ENCODE assay signal across 8 cellular contexts in the genomic region with DNA sequence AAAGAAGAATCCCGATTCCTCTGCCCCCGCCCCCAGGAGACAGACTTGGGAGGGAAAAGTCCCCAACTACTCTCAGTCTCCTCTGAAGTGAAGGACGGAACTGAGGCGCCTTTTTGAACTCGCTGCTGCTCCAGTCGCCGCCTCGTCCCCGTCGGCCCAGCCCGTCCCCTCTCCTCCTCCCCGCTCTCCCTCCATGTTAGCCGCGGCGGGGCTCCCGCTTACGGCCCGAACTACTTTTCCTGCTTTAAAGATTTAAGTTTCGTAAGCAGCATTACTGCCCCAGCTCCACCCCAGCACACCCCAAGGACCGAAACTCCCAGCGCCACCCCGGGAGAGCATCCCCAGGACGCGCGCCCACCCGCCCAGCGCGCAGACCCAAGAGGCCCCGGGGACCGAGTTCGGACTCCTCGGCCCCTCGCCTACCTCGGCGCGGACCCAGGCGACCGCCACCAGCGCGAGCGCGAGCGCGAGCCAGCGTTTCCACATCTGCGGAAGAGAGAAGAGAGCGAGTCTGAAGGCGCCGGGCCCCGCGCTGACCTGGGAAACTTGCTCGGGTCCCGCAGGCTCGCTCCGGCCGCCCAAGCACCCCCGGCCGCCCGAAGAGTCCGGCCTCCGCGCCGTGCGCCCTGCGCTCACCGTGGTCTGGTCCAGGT. TPM values are rescaled to one million over a fixed set of nuclear protein-coding genes. Genes with fewer than 3 reads are reported as not detected.
A peak's percentile ranks its signal among the peaks of the same experiment; 100 is the strongest.
DNase-seq lines count a peak whose midpoint lies in the region; ATAC-seq and TF ChIP-seq lines count a peak whose summit lies in the region.

No MANE protein-coding gene starts in this region.

- H3K9me3 Mint-ChIP-seq in activated CD4-positive, alpha-beta T cell treated with anti-CD3 and anti-CD28 coated beads for 36 hours (ENCODE audit: low read depth), result no peaks in the 10 kb centered on the region
- H3K9me3 Mint-ChIP-seq in stimulated activated memory B cell treated with anti-CD40 and anti-IgM and Interleukin-4, amounts not matched to agents 10 μg/mL and 1 μg/mL and 100 μg/mL, for 72 hours, result peaks cover 3% of the 10 kb centered on the region

- H3K27ac Mint-ChIP-seq in activated CD4-positive, alpha-beta T cell treated with anti-CD3 and anti-CD28 coated beads for 36 hours, result no peak overlapping the region
- no peak overlapping the region for H3K27ac Mint-ChIP-seq in stimulated activated memory B cell treated with anti-CD40 and anti-IgM and Interleukin-4, amounts not matched to agents 10 μg/mL and 1 μg/mL and 100 μg/mL, for 72 hours

- peaks cover 44% of the 10 kb centered on the region for H3K27me3 Mint-ChIP-seq in activated CD4-positive, alpha-beta T cell treated with anti-CD3 and anti-CD28 coated beads for 36 hours
- peaks cover 45% of the 10 kb centered on the region for H3K27me3 Mint-ChIP-seq in stimulated activated memory B cell treated with anti-CD40 and anti-IgM and Interleukin-4, amounts not matched to agents 10 μg/mL and 1 μg/mL and 100 μg/mL, for 72 hours

- H3K4me3 Mint-ChIP-seq in activated CD4-positive, alpha-beta T cell treated with anti-CD3 and anti-CD28 coated beads for 36 hours, result peak overlapping the region; percentile 67
- peak overlapping the region; percentile 75 for H3K4me3 Mint-ChIP-seq in stimulated activated memory B cell treated with anti-CD40 and anti-IgM and Interleukin-4, amounts not matched to agents 10 μg/mL and 1 μg/mL and 100 μg/mL, for 72 hours

- peak; percentile 42 for ATAC-seq in activated CD4-positive, alpha-beta T cell treated with anti-CD3 and anti-CD28 coated beads for 36 hours
- ATAC-seq in stimulated activated memory B cell treated with anti-CD40 and anti-IgM and Interleukin-4, amounts not matched to agents 10 μg/mL and 1 μg/mL and 100 μg/mL, for 72 hours, result peak; percentile 49
- ATAC-seq in GM21529 (IDR thresholded peaks at IDR 0.05; ENCODE audit: unreplicated experiment), result no peak

- intact Hi-C loops in activated CD4-positive, alpha-beta T cell treated with anti-CD3 and anti-CD28 coated beads for 36 hours (cut with DNase I, micrococcal nuclease), result no loop called here

- H3K4me1 Mint-ChIP-seq in activated CD4-positive, alpha-beta T cell treated with anti-CD3 and anti-CD28 coated beads for 36 hours, result peaks cover 5% of the 10 kb centered on the region
- H3K4me1 Mint-ChIP-seq in stimulated activated memory B cell treated with anti-CD40 and anti-IgM and Interleukin-4, amounts not matched to agents 10 μg/mL and 1 μg/mL and 100 μg/mL, for 72 hours, result peaks cover 13% of the 10 kb centered on the region

- no peaks in the 10 kb centered on the region for H3K36me3 ChIP-seq in kidney epithelial cell (ENCODE audit: control insufficient read depth, insufficient read depth, low read length)

- H3K27me3 ChIP-seq in kidney epithelial cell (ENCODE audit: control insufficient read depth, insufficient read depth, low read length), result no peaks in the 10 kb centered on the region

- H3K36me3 Mint-ChIP-seq in activated CD4-positive, alpha-beta T cell treated with anti-CD3 and anti-CD28 coated beads for 36 hours (ENCODE audit: low read depth), result no peaks in the 10 kb centered on the region
- no peaks in the 10 kb centered on the region for H3K36me3 Mint-ChIP-seq in stimulated activated memory B cell treated with anti-CD40 and anti-IgM and Interleukin-4, amounts not matched to agents 10 μg/mL and 1 μg/mL and 100 μg/mL, for 72 hours

- in situ Hi-C loops in T47D (cut with HindIII; ENCODE audit: low pct_unique_long_range_greater_than_20kb, low sequenced_read_pairs), result no loop called here

- peak overlapping the region; percentile 75 for H3K4me3 ChIP-seq in kidney epithelial cell (ENCODE audit: low read depth, low read length)

- peak; percentile 31 for DNase-seq in activated CD4-positive, alpha-beta T cell treated with anti-CD3 and anti-CD28 coated beads for 36 hours
- no peak for DNase-seq in activated CD4-positive, alpha-beta T cell treated with anti-CD3 and anti-CD28 coated beads for 1 hour
- DNase-seq in NCI-H69 (lab: John Stamatoyannopoulos, UW) (peak; percentile 50), T47D (ENCODE audit: low read depth in 1 of 2, low spot score in 1 of 2) (peak; percentile 34 to 36), kidney epithelial cell (ENCODE audit: low read depth) (no peak), UCSD-AML1 (lab: John Stamatoyannopoulos, UW; ENCODE audit: unreplicated experiment) (no peak)

- POLR2A ChIA-PET in activated CD4-positive, alpha-beta T cell treated with anti-CD3 and anti-CD28 coated beads for 36 hours (lab: Charles Lee), result no interaction called here

- TF ChIP-seq CTCF in kidney epithelial cell (IDR thresholded peaks at IDR 0.05; ENCODE audit: insufficient read depth, low read length, poor library complexity, severe bottlenecking), result no peak

- CTCF ChIA-PET in activated CD4-positive, alpha-beta T cell treated with anti-CD3 and anti-CD28 coated beads for 36 hours (lab: Charles Lee), result interaction anchor here (1.0 to 1.5 kb wide), 2 partner anchors 33 to 109 kb away, joined by 4 read pairs; no protein-coding TSS in a partner anchor

RNA-seq across cellular contexts. Expression of gene FSTL1, which starts 0.4 kb away (rescaled TPM):
- total RNA-seq in activated CD4-positive, alpha-beta T cell treated with anti-CD3 and anti-CD28 coated beads for 36 hours, result under 1 TPM; 0.66 to 0.83 TPM
- total RNA-seq in kidney epithelial cell, result 142 and 163 TPM in 2 replicates

Comparison
In these comparisons a context has a peak if more than half of its experiments do, and no peak if none do; other contexts are left out.
1. DNase-seq: peak in activated CD4-positive, alpha-beta T cell treated with anti-CD3 and anti-CD28 coated beads for 36 hours (single experiment), NCI-H69 (single experiment) and T47D (2 of 2); none in activated CD4-positive, alpha-beta T cell treated with anti-CD3 and anti-CD28 coated beads for 1 hour (single experiment), kidney epithelial cell (single experiment) and UCSD-AML1 (single experiment).
2. RNA of gene FSTL1, which starts 0.4 kb away (total RNA-seq): 142 to 163 TPM in kidney epithelial cell; 0.66 to 0.83 TPM in activated CD4-positive, alpha-beta T cell treated with anti-CD3 and anti-CD28 coated beads for 36 hours; every median in the first group is over 10 times any median in the second.